In genomic region chr19:46925548-46925950, GRCh38 we compare ENCODE assay signal across 8 cellular contexts.
DNase-seq lines count a peak whose midpoint lies in the region; ATAC-seq and TF ChIP-seq lines count a peak whose summit lies in the region.

No MANE protein-coding gene starts in this region.

- peaks cover 18% of the 10 kb centered on the region for H3K4me1 ChIP-seq in IMR-90 (ENCODE audit: control insufficient read depth, insufficient read depth, low read length)
- peaks cover 27 to 34% of the 10 kb centered on the region in 2 donors for H3K4me1 ChIP-seq in left lung

- no peak overlapping the region for H3K56ac ChIP-seq in IMR-90 (ENCODE audit: extremely low read depth, insufficient read depth, low read length)

- no peak overlapping the region for H2AFZ ChIP-seq in IMR-90 (replicated peaks; ENCODE audit: low read length, poor library complexity)

- TF ChIP-seq RAD21 in IMR-90 (IDR thresholded peaks at IDR 0.05; ENCODE audit: low read length): no peak

- ATAC-seq in IMR-90 (ENCODE audit: low read depth) (no peak), left lung (peak; percentile 37), GM21423 (IDR thresholded peaks at IDR 0.05; ENCODE audit: unreplicated experiment) (no peak)

- no peak overlapping the region for H4K8ac ChIP-seq in IMR-90 (ENCODE audit: low read depth in 2 of 2, low read length in 2 of 2)

- H2BK5ac ChIP-seq in IMR-90 (ENCODE audit: low read depth, low read length, poor library complexity, severe bottlenecking): peak overlapping the region; percentile 6

- H3K36me3 ChIP-seq in IMR-90 (ENCODE audit: control insufficient read depth, insufficient read depth, low read length) (peaks cover 14% of the 10 kb centered on the region), left lung (peaks cover 0 to 22% of the 10 kb centered on the region in 2 donors), H7 (replicated peaks; ENCODE audit: control insufficient read depth, insufficient read depth, low read length) (peaks cover 5% of the 10 kb centered on the region)

- DNase-seq in IMR-90: no peak
- DNase-seq in caudate nucleus (lab: John Stamatoyannopoulos, UW): no peak
- DNase-seq in left lung: no peak
- peak in 3 of 49 donors; percentile 33 to 42 (median 34) for DNase-seq in substantia nigra (lab: John Stamatoyannopoulos, UW)
- no peak for DNase-seq in progenitor cell of endocrine pancreas (ENCODE audit: low spot score, unreplicated experiment)
- DNase-seq in ecto neural progenitor cell (ENCODE audit: low spot score): no peak
- no peak for DNase-seq in H7

- no peak overlapping the region for H2BK120ac ChIP-seq in IMR-90 (ENCODE audit: low read depth, low read length)

- peak overlapping the region; percentile 39; the same call in 1 of the 2 replicates for H3K4ac ChIP-seq in IMR-90 (ENCODE audit: low read depth, low read length)

- in situ Hi-C loops in IMR-90 (cut with MboI; ENCODE audit: low sequenced_read_pairs): no loop called here

- no TSS peak for BruUV-seq in IMR-90 (replicated peaks; lab: Mats Ljungman, UMichigan)

- WGBS in IMR-90 (ENCODE audit: extremely low coverage in 2 of 2, insufficient read length in 1 of 2), 2 experiments: 100% methylated on average over 1 of the region's 4 CpGs; no CpG with 5 or more reads in 1 of the 2 experiments

- TF ChIP-seq POLR2A in IMR-90 (IDR thresholded peaks at IDR 0.05; ENCODE audit: low read depth, low read length): no peak

- H3K9me3 ChIP-seq in IMR-90 (ENCODE audit: control insufficient read depth, insufficient read depth, low read length) (no peaks in the 10 kb centered on the region), left lung (no peaks in the 10 kb centered on the region)

- no peaks in the 10 kb centered on the region for H3K27me3 Mint-ChIP-seq in progenitor cell of endocrine pancreas

- H3K27me3 ChIP-seq in IMR-90 (ENCODE audit: control insufficient read depth, insufficient read depth, low read length) (no peaks in the 10 kb centered on the region), left lung (no peaks in the 10 kb centered on the region), H7 (ENCODE audit: control insufficient read depth, insufficient read depth, low read length) (no peaks in the 10 kb centered on the region)

- peaks cover 26% of the 10 kb centered on the region for H3K9me1 ChIP-seq in IMR-90 (ENCODE audit: insufficient read depth, low read length)

- no peak overlapping the region for H2AK9ac ChIP-seq in IMR-90 (replicated peaks; ENCODE audit: low read depth, low read length, poor library complexity)

- intact Hi-C loops in IMR-90 (cut with micrococcal nuclease) (no loop called here), left lung (cut with DNase I) (loop anchor here in 1 of 2 donors (10.0 kb wide), 1 partner anchor 59 kb away; no protein-coding TSS in a partner anchor)

- peaks cover 68 to 92% of the 10 kb centered on the region in 2 experiments for H3K79me1 ChIP-seq in IMR-90 (ENCODE audit: low read depth in 1 of 2, low read length in 2 of 2)

- H3K4me3 ChIP-seq in IMR-90 (ENCODE audit: insufficient read depth, low read depth, low read length) (no peak overlapping the region), left lung (no peak overlapping the region), H7 (ENCODE audit: insufficient read depth, low read depth, low read length) (no peak overlapping the region)

- POLR2A ChIA-PET in IMR-90 (lab: Charles Lee; ENCODE audit: unreplicated experiment): no interaction called here

- no peaks in the 10 kb centered on the region for H3K9me3 Mint-ChIP-seq in progenitor cell of endocrine pancreas (ENCODE audit: low read depth)

- no peak overlapping the region for H3K18ac ChIP-seq in IMR-90 (ENCODE audit: low read depth, low read length)

- H3K14ac ChIP-seq in IMR-90 (replicated peaks; ENCODE audit: low read depth, low read length): peak overlapping the region; percentile 58; the same call in 1 of the 2 replicates

- H3K4me2 ChIP-seq in IMR-90 (ENCODE audit: low read depth, low read length): no peak overlapping the region

- H3K27ac Mint-ChIP-seq in progenitor cell of endocrine pancreas: no peak overlapping the region

- peak overlapping the region; percentile 72; the same call in 1 of the 2 replicates for H2AK5ac ChIP-seq in IMR-90 (ENCODE audit: low read depth, low read length)

- no peak overlapping the region; the same call in 1 of the 2 replicates for H3K23ac ChIP-seq in IMR-90 (ENCODE audit: low read depth, low read length)

- H4K91ac ChIP-seq in IMR-90 (ENCODE audit: insufficient read depth, low read depth, low read length): no peak overlapping the region

- H4K20me1 ChIP-seq in IMR-90 (ENCODE audit: insufficient read depth, low read length): peaks cover 63% of the 10 kb centered on the region

- dilution Hi-C loops in IMR-90 (cut with HindIII; ENCODE audit: low sequenced_read_pairs, unreplicated experiment): no loop called here

- no peak overlapping the region for H2BK15ac ChIP-seq in IMR-90 (ENCODE audit: low read depth, low read length)

- H3K4me1 Mint-ChIP-seq in progenitor cell of endocrine pancreas (ENCODE audit: low read depth): peaks cover 33% of the 10 kb centered on the region

- H2BK20ac ChIP-seq in IMR-90 (ENCODE audit: low read depth, low read length): no peak overlapping the region

- peaks cover 9% of the 10 kb centered on the region for H3K36me3 Mint-ChIP-seq in progenitor cell of endocrine pancreas (ENCODE audit: insufficient read depth)

- CTCF ChIA-PET in IMR-90 (lab: Yijun Ruan, JAX): interaction anchor here (0.9 to 1.1 kb wide), 2 partner anchors 65 to 66 kb away, joined by 4 read pairs; no protein-coding TSS in a partner anchor

- no peak for TF ChIP-seq CTCF in IMR-90 (conservative IDR thresholded peaks at IDR 0.05; ENCODE audit: low read depth, low read length)
- TF ChIP-seq CTCF in left lung (IDR thresholded peaks at IDR 0.05): no peak
- TF ChIP-seq CTCF in progenitor cell of endocrine pancreas (IDR thresholded peaks at IDR 0.05; ENCODE audit: unreplicated experiment): no peak

- H3K4me3 Mint-ChIP-seq in progenitor cell of endocrine pancreas (ENCODE audit: low read depth): no peak overlapping the region

- H3K9ac ChIP-seq in IMR-90 (ENCODE audit: low read depth, low read length): no peak overlapping the region

- H3K27ac ChIP-seq in IMR-90 (ENCODE audit: insufficient read depth, low read length) (no peak overlapping the region), caudate nucleus (ENCODE audit: low read depth, low read length) (peak overlapping the region; percentile 84), left lung (peak overlapping the region; percentile 1 to 60), substantia nigra (ENCODE audit: low read depth, low read length, poor library complexity, severe bottlenecking) (peak overlapping the region; percentile 84)

- H4K5ac ChIP-seq in IMR-90 (ENCODE audit: low read depth, low read length): no peak overlapping the region

TF ChIP-seq in IMR-90, 13 proteins besides CTCF, POLR2A, EP300 and RAD21:
- TF ChIP-seq MAFK (IDR thresholded peaks at IDR 0.05; ENCODE audit: low read depth, low read length) (no peak), ELK1 (IDR thresholded peaks at IDR 0.05; ENCODE audit: borderline replicate concordance, low read depth, low read length) (no peak), NFE2L2 (IDR thresholded peaks at IDR 0.05; ENCODE audit: low read depth, low read length) (no peak), FOS (IDR thresholded peaks at IDR 0.05; ENCODE audit: low read depth, low read length) (no peak), SMC3 (IDR thresholded peaks at IDR 0.05; ENCODE audit: low read depth, low read length) (no peak), MXI1 (IDR thresholded peaks at IDR 0.05; ENCODE audit: borderline replicate concordance, low read depth, low read length) (no peak), CHD1 (IDR thresholded peaks at IDR 0.05; ENCODE audit: low read depth, low read length) (no peak), CEBPB (IDR thresholded peaks at IDR 0.05; ENCODE audit: low read depth, low read length) (no peak)
